9 cellular contexts compared by ENCODE assay signal in genomic region chr6:150528648-150529285, GRCh38.
A peak's percentile ranks its signal among the peaks of the same experiment; 100 is the strongest.
DNase-seq lines count a peak whose midpoint lies in the region; ATAC-seq and TF ChIP-seq lines count a peak whose summit lies in the region.
"Had no signal": no experiment of that assay in that cellular context is flagged by ENCODE, and none has a peak within 500 bp of the region (broad histone marks: within the 10 kb centered on the region; RNA-seq: fewer than 3 reads in every experiment).

No MANE protein-coding gene starts in this region.

- ATAC-seq in stimulated activated memory B cell treated with anti-CD40 and anti-IgM and Interleukin-4, amounts not matched to agents 10 μg/mL and 1 μg/mL and 100 μg/mL, for 72 hours, result peak; percentile 92
- ATAC-seq in HG02840 (IDR thresholded peaks at IDR 0.05; ENCODE audit: low FRiP score, unreplicated experiment) (no peak), HG03097 (IDR thresholded peaks at IDR 0.05; ENCODE audit: low FRiP score, unreplicated experiment) (no peak)

- H3K4me3 Mint-ChIP-seq in stimulated activated memory B cell treated with anti-CD40 and anti-IgM and Interleukin-4, amounts not matched to agents 10 μg/mL and 1 μg/mL and 100 μg/mL, for 72 hours, result peak overlapping the region; percentile 41

- H3K27ac Mint-ChIP-seq in stimulated activated memory B cell treated with anti-CD40 and anti-IgM and Interleukin-4, amounts not matched to agents 10 μg/mL and 1 μg/mL and 100 μg/mL, for 72 hours, result peak overlapping the region; percentile 84

- no peaks in the 10 kb centered on the region for H3K27me3 Mint-ChIP-seq in stimulated activated memory B cell treated with anti-CD40 and anti-IgM and Interleukin-4, amounts not matched to agents 10 μg/mL and 1 μg/mL and 100 μg/mL, for 72 hours

- peak; percentile 59 for DNase-seq in HFF-Myc (ENCODE audit: extremely low read depth, low read depth)
- DNase-seq in astrocyte of the hippocampus (ENCODE audit: low read depth, low spot score), result peak; percentile 79
- peak; percentile 92 for DNase-seq in iPS-NIHi7 (ENCODE audit: extremely low spot score)
- DNase-seq in SHP77 treated with DMSO at 0.1 percent for 48 hours (lab: John Stamatoyannopoulos, UW), result no peak
- DNase-seq in activated CD4-positive, alpha-beta T cell treated with anti-CD3 and anti-CD28 coated beads, Interleukin-2, amount 50 U/mL, for 4 hours, result no peak
- DNase-seq: stimulated activated CD4-positive, alpha-beta T cell treated with anti-CD3 and anti-CD28 coated beads, Interleukin-15, amount 100 ng/mL, for 24 hours had no signal

- no peak overlapping the region for H3K4me3 ChIP-seq in HFF-Myc (replicated peaks; ENCODE audit: low read depth, low read length)

- H3K9me3 Mint-ChIP-seq in stimulated activated memory B cell treated with anti-CD40 and anti-IgM and Interleukin-4, amounts not matched to agents 10 μg/mL and 1 μg/mL and 100 μg/mL, for 72 hours, result no peaks in the 10 kb centered on the region

- no peaks in the 10 kb centered on the region for H3K36me3 Mint-ChIP-seq in stimulated activated memory B cell treated with anti-CD40 and anti-IgM and Interleukin-4, amounts not matched to agents 10 μg/mL and 1 μg/mL and 100 μg/mL, for 72 hours

- peaks cover 15% of the 10 kb centered on the region for H3K4me1 Mint-ChIP-seq in stimulated activated memory B cell treated with anti-CD40 and anti-IgM and Interleukin-4, amounts not matched to agents 10 μg/mL and 1 μg/mL and 100 μg/mL, for 72 hours

- no peak for TF ChIP-seq CTCF in HFF-Myc (IDR thresholded peaks at IDR 0.05; ENCODE audit: low read depth, low read length, missing control alignments)

Comparison
In these comparisons a context has a peak if more than half of its experiments do, and no peak if none do; other contexts are left out.
1. DNase-seq: peak in HFF-Myc (single experiment), astrocyte of the hippocampus (single experiment) and iPS-NIHi7 (single experiment); none in SHP77 treated with DMSO at 0.1 percent for 48 hours (single experiment) and activated CD4-positive, alpha-beta T cell treated with anti-CD3 and anti-CD28 coated beads, Interleukin-2, amount 50 U/mL, for 4 hours (0 of 2).